Comparison of ENCODE assay signal across 24 cellular contexts in genomic region chr4:56004235-56004634, GRCh38. TPM values are rescaled to one million over a fixed set of nuclear protein-coding genes. Genes with fewer than 3 reads are reported as not detected.
DNase-seq lines count a peak whose midpoint lies in the region; FAIRE-seq and TF ChIP-seq lines count a peak whose summit lies in the region.
"Had no signal": no experiment of that assay in that cellular context is flagged by ENCODE, and none has a peak within 500 bp of the region (broad histone marks: within the 10 kb centered on the region; RNA-seq: fewer than 3 reads in every experiment).

No MANE protein-coding gene starts in this region.

- TF ChIP-seq POLR2A in GM12891 (IDR thresholded peaks at IDR 0.05; ENCODE audit: low read depth, low read length), result no peak
- no peak for TF ChIP-seq POLR2A in tibial nerve (IDR thresholded peaks at IDR 0.05)

- H3K4me3 ChIP-seq in keratinocyte (ENCODE audit: control insufficient read depth in 2 of 3, extremely low read depth in 1 of 3, insufficient read depth in 2 of 3, low read depth in 1 of 3, low read length in 3 of 3) (no peak overlapping the region), tibial nerve (no peak overlapping the region)
- H3K4me3 ChIP-seq: BLaER1, GM12878 had no signal

- no peaks in the 10 kb centered on the region for H4K20me1 ChIP-seq in keratinocyte (ENCODE audit: control insufficient read depth, extremely low read depth, insufficient read depth, low read length)
- H4K20me1 ChIP-seq: BLaER1 had no signal

- dilution Hi-C loops in keratinocyte (cut with MboI; ENCODE audit: extremely low pct_ligation_motif_present, low sequenced_read_pairs), result no loop called here

- H3K36me3 ChIP-seq in keratinocyte (ENCODE audit: control insufficient read depth in 2 of 2, extremely low read depth in 1 of 2, insufficient read depth in 2 of 2, low read length in 2 of 2) (peaks cover 0 to 5% of the 10 kb centered on the region in 2 experiments), tibial nerve (peaks cover 0 to 91% (median 14%) of the 10 kb centered on the region in 3 donors)

- 72 to 73% methylated on average over 2 of the region's 2 CpGs for WGBS in tibial nerve, 2 donors

- H3K4me1 ChIP-seq in keratinocyte (ENCODE audit: control insufficient read depth, extremely low read depth, insufficient read depth, low read length) (peaks cover 5% of the 10 kb centered on the region), tibial nerve (no peaks in the 10 kb centered on the region)
- H3K4me1 ChIP-seq: BE2C, BLaER1 had no signal

- no peaks in the 10 kb centered on the region for H3K27me3 ChIP-seq in keratinocyte (ENCODE audit: control insufficient read depth, extremely low read depth, insufficient read depth, low read length)
- H3K27me3 ChIP-seq in tibial nerve, result no peaks in the 10 kb centered on the region
- H3K27me3 ChIP-seq: BE2C, BLaER1 had no signal

- no peaks in the 10 kb centered on the region for H3K9me3 ChIP-seq in keratinocyte (ENCODE audit: control insufficient read depth, low read depth, low read length)
- no peaks in the 10 kb centered on the region for H3K9me3 ChIP-seq in tibial nerve
- H3K9me3 ChIP-seq: BE2C had no signal

- TF ChIP-seq CTCF in keratinocyte (optimal IDR thresholded peaks at IDR 0.05 in 1 of 3, IDR thresholded peaks at IDR 0.05 in 1 of 3, conservative IDR thresholded peaks at IDR 0.05 in 1 of 3; ENCODE audit: extremely low read depth in 1 of 3, insufficient read depth in 2 of 3, low read length in 3 of 3) (no peak), tibial nerve (IDR thresholded peaks at IDR 0.05) (no peak)

- H3K79me2 ChIP-seq in keratinocyte (ENCODE audit: control insufficient read depth, insufficient read depth, low read length), result no peaks in the 10 kb centered on the region

- H3K27ac ChIP-seq in keratinocyte (ENCODE audit: control insufficient read depth, insufficient read depth, low read length), result no peak overlapping the region
- no peak overlapping the region for H3K27ac ChIP-seq in tibial nerve
- H3K27ac ChIP-seq: BLaER1 had no signal

- DNase-seq in GM12891 (ENCODE audit: insufficient read length, low spot score), result no peak
- DNase-seq in OCI-M2 (lab: John Stamatoyannopoulos, UW; ENCODE audit: unreplicated experiment), result peak; percentile 44
- DNase-seq in keratinocyte (ENCODE audit: low read depth, low spot score), result no peak
- no peak for DNase-seq in activated CD4-positive, alpha-beta T cell treated with anti-CD3 and anti-CD28 coated beads, Interleukin-2, amount 50 U/mL, for 1 hour
- DNase-seq in tibial nerve (ENCODE audit: low spot score in 2 of 2), result no peak
- DNase-seq: 8988T; ACHN; BE2C; C1 segment of cervical spinal cord; CD4-positive, alpha-beta memory T cell; CD4-positive, CD25-positive, alpha-beta regulatory T cell; CD8-positive, alpha-beta memory T cell; COR-L47; DMS 273 treated with DMSO at 0.1 percent for 48 hours; DMS153; DMS53; DMS79; DND-41; EL; GDM1 had no signal

- no peak overlapping the region for H3K4me2 ChIP-seq in keratinocyte (ENCODE audit: control insufficient read depth, extremely low read depth, insufficient read depth, low read depth, low read length)
- H3K4me2 ChIP-seq: BLaER1 had no signal

- H2AFZ ChIP-seq in keratinocyte (ENCODE audit: control insufficient read depth, low read length), result no peak overlapping the region

- H3K9me1 ChIP-seq in keratinocyte (ENCODE audit: control insufficient read depth, extremely low read depth, insufficient read depth, low read length), result no peaks in the 10 kb centered on the region

- peak; percentile 20 for FAIRE-seq in GM12891 (lab: Jason Lieb, UNC)
- FAIRE-seq in keratinocyte (lab: Jason Lieb, UNC), result peak; percentile 62
- FAIRE-seq: A204.1, GM12878, GM19239 had no signal

- TF ChIP-seq EP300 in tibial nerve (IDR thresholded peaks at IDR 0.05), result no peak

- H3K9ac ChIP-seq in keratinocyte (ENCODE audit: control insufficient read depth, extremely low read depth, insufficient read depth, low read length), result no peak overlapping the region
- H3K9ac ChIP-seq: BLaER1 had no signal

TF ChIP-seq in GM12891, 5 proteins besides CTCF, POLR2A, EP300 and RAD21:
- TF ChIP-seq TAF1 (IDR thresholded peaks at IDR 0.05; ENCODE audit: low read depth, low read length), result no peak
- no peak for TF ChIP-seq POU2F2 (IDR thresholded peaks at IDR 0.05; ENCODE audit: low read depth, low read length)
- no peak for TF ChIP-seq SPI1 (IDR thresholded peaks at IDR 0.05; ENCODE audit: low read depth, low read length)
- no peak for TF ChIP-seq PAX5 (IDR thresholded peaks at IDR 0.05; ENCODE audit: insufficient read depth, low read length, severe bottlenecking)
- no peak for TF ChIP-seq POLR2AphosphoS5 (IDR thresholded peaks at IDR 0.05; ENCODE audit: low read depth, low read length)

RNA-seq across cellular contexts. Expression of gene CEP135, which starts 55.5 kb away (rescaled TPM):
- polyA plus RNA-seq in GM12891 (2012; ENCODE audit: low read depth, missing spikeins), result 3.5 TPM
- 2.6 to 5.4 TPM (median 3.5 TPM) in 3 replicates for polyA plus RNA-seq in keratinocyte
- polyA plus RNA-seq in keratinocyte (2011; ENCODE audit: low read depth), result 4.9 TPM
- polyA plus RNA-seq in keratinocyte (2011; cell fraction: cytosol; rRNA removed), result 1.4 and 2.4 TPM in 2 replicates
- 5.4 and 9.6 TPM in 2 replicates for polyA plus RNA-seq in keratinocyte (2011; cell fraction: nucleus; rRNA removed)
- polyA plus RNA-seq in keratinocyte (2012; ENCODE audit: low replicate concordance), result 1.9 and 3.2 TPM in 2 replicates
- 0.49 to 6.3 TPM (median 1.5 TPM) in 3 replicates for polyA minus RNA-seq in keratinocyte
- 3.5 TPM for polyA minus RNA-seq in keratinocyte (2011; cell fraction: cytosol; rRNA and poly(A)+ RNA removed)
- 5.2 and 8.2 TPM in 2 replicates for polyA minus RNA-seq in keratinocyte (2011; cell fraction: nucleus; rRNA and poly(A)+ RNA removed)
- 1 to 10 TPM; 3.5 to 9.6 (median 8.9) TPM for total RNA-seq in tibial nerve
